ENCODE assay signal across 8 cellular contexts in genomic region chr18:3448845-3449701, GRCh38. TPM values are rescaled to one million over a fixed set of nuclear protein-coding genes. Genes with fewer than 3 reads are reported as not detected.
DNase-seq lines count a peak whose midpoint lies in the region; ATAC-seq, FAIRE-seq and TF ChIP-seq lines count a peak whose summit lies in the region.

No MANE protein-coding gene starts in this region.

- H3K36me3 ChIP-seq in SU-DHL-6 (ENCODE audit: low read length) (no peaks in the 10 kb centered on the region), heart left ventricle (no peaks in the 10 kb centered on the region), psoas muscle (ENCODE audit: insufficient read depth in 1 of 2, low read depth in 1 of 2) (no peaks in the 10 kb centered on the region)

- peak overlapping the region; percentile 91 for H3K4me2 ChIP-seq in SU-DHL-6 (ENCODE audit: low read depth, low read length, poor library complexity, severe bottlenecking)

- no peaks in the 10 kb centered on the region for H3K9me3 ChIP-seq in SU-DHL-6 (ENCODE audit: insufficient read depth, low read length)
- no peaks in the 10 kb centered on the region for H3K9me3 ChIP-seq in heart left ventricle
- H3K9me3 ChIP-seq in psoas muscle: no peaks in the 10 kb centered on the region

- H3K4me1 ChIP-seq in heart left ventricle: peaks cover 0 to 31% (median 17%) of the 10 kb centered on the region in 12 donors
- peaks cover 13% of the 10 kb centered on the region for H3K4me1 ChIP-seq in psoas muscle

- peak; percentile 27 for FAIRE-seq in urothelium cell line (lab: Jason Lieb, UNC)

- H2AFZ ChIP-seq in SU-DHL-6 (ENCODE audit: low read depth, low read length, severe bottlenecking): peak overlapping the region; percentile 76

- peak overlapping the region; percentile 60 for H3K9ac ChIP-seq in SU-DHL-6 (ENCODE audit: low read length)

- no peaks in the 10 kb centered on the region for H3F3A ChIP-seq in SU-DHL-6 (ENCODE audit: insufficient read depth)

- no peaks in the 10 kb centered on the region for H3K9me2 ChIP-seq in SU-DHL-6 (replicated peaks; ENCODE audit: insufficient read depth, low read length)

- WGBS in heart left ventricle, 4 donors: 0% methylated on average over 34 to 57 of the region's 57 CpGs
- 0% methylated on average over 56 to 57 of the region's 57 CpGs for WGBS in psoas muscle, 3 donors

- H3K27ac ChIP-seq in SU-DHL-6 (ENCODE audit: low read depth, low read length) (peak overlapping the region; percentile 21; the same call in 1 of the 2 replicates), heart left ventricle (peak overlapping the region; percentile 92 to 100 (median 97)), psoas muscle (peak overlapping the region; percentile 100)

- ATAC-seq in GM21526 (IDR thresholded peaks at IDR 0.05; ENCODE audit: low FRiP score, unreplicated experiment): peak; percentile 47
- ATAC-seq in heart left ventricle: peak; percentile 14 to 41 (median 33)
- ATAC-seq in psoas muscle: peak; percentile 60 to 67 (median 62)

- TF ChIP-seq RAD21 in Ishikawa (IDR thresholded peaks at IDR 0.05; ENCODE audit: low read depth): no peak

- TF ChIP-seq CTCF in SU-DHL-6 (IDR thresholded peaks at IDR 0.05; ENCODE audit: insufficient read depth, low read length, poor library complexity, severe bottlenecking) (no peak), heart left ventricle (IDR thresholded peaks at IDR 0.05) (no peak), psoas muscle (IDR thresholded peaks at IDR 0.05) (no peak)

- DNase-seq in DMS79 treated with DMSO at 0.1 percent for 48 hours (lab: John Stamatoyannopoulos, UW) (peak; percentile 94), heart left ventricle (peak; percentile 78 to 90 (median 89)), psoas muscle (peak; percentile 91 to 95), urothelium cell line (ENCODE audit: low spot score) (peak; percentile 85)
- DNase-seq in activated naive CD8-positive, alpha-beta T cell treated with anti-CD3 and anti-CD28 coated beads, Interleukin-2, amount 50 U/mL, for 16 hours (ENCODE audit: low read depth, low spot score): peak; percentile 49

- no peaks in the 10 kb centered on the region for H4K20me1 ChIP-seq in SU-DHL-6 (ENCODE audit: low read depth, low read length)

- H3K4me3 ChIP-seq in SU-DHL-6 (ENCODE audit: insufficient read depth, low read length, poor library complexity, severe bottlenecking) (peak overlapping the region; percentile 58), heart left ventricle (peak overlapping the region; percentile 65 to 93 (median 78)), psoas muscle (peak overlapping the region; percentile 97)

- no peaks in the 10 kb centered on the region for H3K27me3 ChIP-seq in SU-DHL-6 (ENCODE audit: low read length)
- H3K27me3 ChIP-seq in heart left ventricle: no peaks in the 10 kb centered on the region
- H3K27me3 ChIP-seq in psoas muscle (ENCODE audit: insufficient read depth in 3 of 3, low read length in 2 of 3): no peaks in the 10 kb centered on the region

- TF ChIP-seq POLR2A in heart left ventricle (IDR thresholded peaks at IDR 0.05): peak in 1 of 2 donors; percentile 74

- intact Hi-C loops in heart left ventricle (cut with DNase I): loop anchor here in 5 of 10 donors (2.0 to 5.0 kb wide), 5 partner anchors 146 to 218 kb away; no protein-coding TSS in a partner anchor
- intact Hi-C loops in psoas muscle (cut with DNase I): loop anchor here (1.0 to 5.0 kb wide), 3 partner anchors 143 to 187 kb away; partner anchors contain the start of gene MYL12B (in 1 of the 2)

- no peaks in the 10 kb centered on the region for H3K79me2 ChIP-seq in SU-DHL-6 (ENCODE audit: insufficient read depth, low read length)

- TF ChIP-seq EP300 in Ishikawa (IDR thresholded peaks at IDR 0.05; ENCODE audit: borderline replicate concordance): no peak; the same call in 1 of the 2 replicates

TF ChIP-seq in Ishikawa, 13 proteins besides CTCF, POLR2A, EP300 and RAD21:
- TF ChIP-seq CREB1 (IDR thresholded peaks at IDR 0.05; ENCODE audit: low read depth): no peak
- no peak for TF ChIP-seq USF1 (IDR thresholded peaks at IDR 0.05)
- TF ChIP-seq TEAD4 (IDR thresholded peaks at IDR 0.05): no peak; the same call in 1 of the 2 replicates
- no peak for TF ChIP-seq YY1 (IDR thresholded peaks at IDR 0.05; ENCODE audit: low read depth)
- peak; percentile 66; the same call in 1 of the 2 replicates for TF ChIP-seq CEBPB (IDR thresholded peaks at IDR 0.05)
- 0 out of 2 replicates have a peak, but pooled peaks have one; percentile 20 for TF ChIP-seq TAF1 (IDR thresholded peaks at IDR 0.05; ENCODE audit: low read depth)
- TF ChIP-seq REST (IDR thresholded peaks at IDR 0.05; ENCODE audit: low read depth): no peak
- TF ChIP-seq MAX (IDR thresholded peaks at IDR 0.05): peak; percentile 87; the same call in 1 of the 2 replicates
- 0 out of 2 replicates have a peak, but pooled peaks have one; percentile 16 for TF ChIP-seq FOXM1 (IDR thresholded peaks at IDR 0.05; ENCODE audit: borderline replicate concordance, low read depth)
- no peak for TF ChIP-seq TCF12 (IDR thresholded peaks at IDR 0.05; ENCODE audit: low read depth)
- TF ChIP-seq EGR1 (IDR thresholded peaks at IDR 0.05): no peak
- TF ChIP-seq NFIC (IDR thresholded peaks at IDR 0.05): no peak

RNA-seq across cellular contexts. Expression of gene TGIF1, which starts 0.9 kb away (rescaled TPM):
- total RNA-seq in heart left ventricle (10 to 100 TPM in 7 of 9 donors, 1 to 10 TPM in 2; 5.0 to 33.5 (median 15.4) TPM), psoas muscle (10 to 100 TPM; 18.2 to 81.2 (median 61.5) TPM)
- polyA plus RNA-seq in heart left ventricle (10 to 100 TPM in 1 of 2 donors, 1 to 10 TPM in 1; 8.8 to 37.5 TPM), psoas muscle (100 to 1,000 TPM in 1 of 3 donors, 10 to 100 TPM in 2; 18.7 to 200 (median 22.5) TPM)

Comparison
In these comparisons a context has a peak if more than half of its experiments do, and no peak if none do; other contexts are left out.
1. Peak in every context shown above with its lines: DNase-seq, ATAC-seq, H3K4me3 ChIP-seq and H3K27ac ChIP-seq.
2. H3K27ac ChIP-seq: peak in every context shown above with its lines; median percentile 100 in psoas muscle; 97 in heart left ventricle; 21 in SU-DHL-6.